In the genomic region with DNA sequence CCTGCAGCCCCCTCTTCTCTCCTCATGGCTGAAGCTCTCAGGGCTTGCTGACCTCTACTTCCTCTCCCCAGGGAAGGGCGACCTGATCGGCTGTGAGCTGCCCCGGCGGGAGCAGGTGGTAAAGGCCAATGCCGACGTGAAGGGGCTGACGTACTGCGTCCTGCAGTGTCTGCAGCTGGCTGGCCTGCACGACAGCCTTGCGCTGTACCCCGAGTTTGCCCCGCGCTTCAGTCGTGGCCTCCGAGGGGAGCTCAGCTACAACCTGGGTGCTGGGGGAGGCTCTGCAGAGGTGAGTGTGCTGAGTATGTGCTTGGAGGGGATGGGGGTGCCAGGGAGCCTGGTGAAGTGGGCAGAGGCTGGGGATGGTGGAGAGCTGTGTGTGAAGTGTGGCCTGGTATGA, we compare ENCODE assay signal across 21 cellular contexts. TPM values are rescaled to one million over a fixed set of nuclear protein-coding genes. Genes with fewer than 3 reads are reported as not detected.
DNase-seq lines count a peak whose midpoint lies in the region; ATAC-seq, FAIRE-seq and TF ChIP-seq lines count a peak whose summit lies in the region.
"Had no signal": no experiment of that assay in that cellular context is flagged by ENCODE, and none has a peak within 500 bp of the region (broad histone marks: within the 10 kb centered on the region; RNA-seq: fewer than 3 reads in every experiment).

No MANE protein-coding gene starts in this region.

- H2AFZ ChIP-seq in HepG2 (ENCODE audit: low read length) (no peak overlapping the region), neural progenitor cell (replicated peaks) (no peak overlapping the region)
- H2AFZ ChIP-seq: PC-9 had no signal

- no peaks in the 10 kb centered on the region for H4K20me1 ChIP-seq in HepG2 (ENCODE audit: insufficient read depth, low read length)
- no peaks in the 10 kb centered on the region for H4K20me1 ChIP-seq in neural progenitor cell (ENCODE audit: low read depth)

- H3F3A ChIP-seq in neural progenitor cell (ENCODE audit: low read depth), result peaks cover 6% of the 10 kb centered on the region

- H3K27ac Mint-ChIP-seq in T-helper 17 cell (peak overlapping the region; percentile 27), neural progenitor cell (peak overlapping the region; percentile 8)
- H3K27ac Mint-ChIP-seq: CD4-positive, alpha-beta T cell; HFFc6 had no signal

- no peak overlapping the region for H3K9ac ChIP-seq in HepG2 (ENCODE audit: insufficient read depth, low read depth, low read length)
- H3K9ac ChIP-seq in neural progenitor cell, result no peak overlapping the region
- H3K9ac ChIP-seq: KMS-11 had no signal

- H3K36me3 Mint-ChIP-seq in T-helper 17 cell (ENCODE audit: low read depth) (no peaks in the 10 kb centered on the region), neural progenitor cell (peaks cover 5% of the 10 kb centered on the region)

- TF ChIP-seq EP300 in HepG2 (IDR thresholded peaks at IDR 0.05; ENCODE audit: low read depth in 2 of 2, low read length in 2 of 2) (no peak), HepG2 (CRISPR knock-in tag; IDR thresholded peaks at IDR 0.05; ENCODE audit: borderline replicate concordance) (no peak)

- WGBS in HepG2 (ENCODE audit: low lambda C conversion rate), result 93% methylated on average over 9 of the region's 15 CpGs
- WGBS in right lobe of liver (ENCODE audit: insufficient coverage, low coverage, low lambda C conversion rate, missing lambda C conversion rate), result 40% methylated on average over 1 of the region's 15 CpGs

- FAIRE-seq in HepG2 (lab: Jason Lieb, UNC), result no peak
- FAIRE-seq: D721Med, H54, HTR-8/SVneo had no signal

- H3K4me3 ChIP-seq in HepG2 (replicated peaks in 1 of 3; ENCODE audit: insufficient read depth in 1 of 3, low read depth in 2 of 3, low read length in 3 of 3) (no peak overlapping the region), right lobe of liver (no peak overlapping the region), neural progenitor cell (no peak overlapping the region)
- H3K4me3 ChIP-seq: PC-9, SK-N-MC had no signal

- no peaks in the 10 kb centered on the region for H3K27me3 ChIP-seq in HepG2 (ENCODE audit: control insufficient read depth in 1 of 2, insufficient read depth in 2 of 2, low read length in 2 of 2)
- no peaks in the 10 kb centered on the region for H3K27me3 ChIP-seq in right lobe of liver
- H3K27me3 ChIP-seq in neural progenitor cell, result peaks cover 36% of the 10 kb centered on the region

- no peak for TF ChIP-seq RAD21 in HepG2 (CRISPR knock-in tag; IDR thresholded peaks at IDR 0.05)

- H3K4me1 Mint-ChIP-seq in T-helper 17 cell (peaks cover 20% of the 10 kb centered on the region), neural progenitor cell (peaks cover 10% of the 10 kb centered on the region)

- no peaks in the 10 kb centered on the region for H3K27me3 Mint-ChIP-seq in T-helper 17 cell
- H3K27me3 Mint-ChIP-seq in neural progenitor cell (ENCODE audit: insufficient read depth, low read depth), result peaks cover 8% of the 10 kb centered on the region

- intact Hi-C loops in HepG2 (cut with micrococcal nuclease; ENCODE audit: unreplicated experiment), result no loop called here
- intact Hi-C loops in right lobe of liver (cut with DNase I), result no loop called here

- TF ChIP-seq CTCF in HepG2 (CRISPR knock-in tag; IDR thresholded peaks at IDR 0.05), result no peak
- TF ChIP-seq CTCF in right lobe of liver (IDR thresholded peaks at IDR 0.05), result no peak
- no peak for TF ChIP-seq CTCF in neural progenitor cell (IDR thresholded peaks at IDR 0.05)

- H3K4me2 ChIP-seq in HepG2 (ENCODE audit: low read depth, low read length) (no peak overlapping the region), neural progenitor cell (no peak overlapping the region)
- H3K4me2 ChIP-seq: KMS-11, PC-9 had no signal

- no peak overlapping the region for H3K27ac ChIP-seq in HepG2 (ENCODE audit: extremely low read length, insufficient read depth, low read length)
- no peak overlapping the region for H3K27ac ChIP-seq in right lobe of liver
- H3K27ac ChIP-seq in neural progenitor cell, result no peak overlapping the region
- H3K27ac ChIP-seq: KMS-11, PC-9, SK-N-MC had no signal

- H3K9me3 ChIP-seq in HepG2 (ENCODE audit: low read length) (no peaks in the 10 kb centered on the region), right lobe of liver (no peaks in the 10 kb centered on the region), T-helper 17 cell (ENCODE audit: control insufficient read depth, low read length, poor library complexity, severe bottlenecking) (no peaks in the 10 kb centered on the region), neural progenitor cell (ENCODE audit: low read depth) (no peaks in the 10 kb centered on the region)

- no peak for ATAC-seq in HepG2
- no peak for ATAC-seq in right lobe of liver
- no peak for ATAC-seq in T-helper 17 cell

- no peak for DNase-seq in HepG2 (ENCODE audit: low spot score)
- DNase-seq in right lobe of liver, result no peak
- no peak for DNase-seq in T-helper 17 cell
- no peak for DNase-seq in neural progenitor cell (ENCODE audit: low spot score)
- DNase-seq in Ammon's horn (ENCODE audit: low spot score), result no peak
- no peak for DNase-seq in ACHN
- no peak for DNase-seq in HuH-7.5 (ENCODE audit: low spot score)
- DNase-seq: CD4-positive, alpha-beta T cell; IMR-90; NCI-H2029; NCI-H446 treated with DMSO at 0.1 percent for 48 hours; NK-92 treated with Interleukin-12 subunit alpha and Interleukin-12 subunit beta, amount 100 ng/mL, for 24 hours; Right ventricle myocardium superior had no signal

- H3K36me3 ChIP-seq in HepG2 (replicated peaks in 1 of 2; ENCODE audit: control insufficient read depth in 1 of 2, insufficient read depth in 2 of 2, low read length in 2 of 2) (peaks cover 4 to 10% of the 10 kb centered on the region in 2 experiments; a peak in 4 of 5 replicates), right lobe of liver (peaks cover 0 to 19% (median 8%) of the 10 kb centered on the region in 4 donors), neural progenitor cell (no peaks in the 10 kb centered on the region)

- no peak for TF ChIP-seq POLR2A in HepG2 (IDR thresholded peaks at IDR 0.05; ENCODE audit: insufficient read depth in 1 of 2, low read depth in 2 of 2, low read length in 2 of 2)
- no peak for TF ChIP-seq POLR2A in right lobe of liver (IDR thresholded peaks at IDR 0.05)

- in situ Hi-C loops in HepG2 (cut with HindIII; ENCODE audit: extremely low pct_ligation_motif_present, low pct_unique_long_range_greater_than_20kb) (no loop called here), ACHN (cut with HindIII; ENCODE audit: low pct_ligation_motif_present, low pct_unique_long_range_greater_than_20kb, low sequenced_read_pairs) (no loop called here)

- H3K9me3 Mint-ChIP-seq in neural progenitor cell, result no peaks in the 10 kb centered on the region
- H3K9me3 Mint-ChIP-seq: CD4-positive, alpha-beta T cell; HFFc6 had no signal

- POLR2A ChIA-PET in HepG2 (lab: Yijun Ruan, JAX), result interaction anchor here (1.9 kb wide), 1 partner anchor 187 kb away, joined by 6 read pairs; a partner anchor contains a TSS

- CTCF ChIA-PET in HepG2 (lab: Yijun Ruan, JAX; ENCODE audit: low intra/inter-chr PET ratio, low total read pairs), result interaction anchor here (1.1 to 1.3 kb wide), 2 partner anchors 17 to 26 kb away, joined by 4 to 5 read pairs; no protein-coding TSS in a partner anchor

- BruUV-seq in HepG2 (replicated peaks; lab: Mats Ljungman, UMichigan), result no TSS peak

- peaks cover 47% of the 10 kb centered on the region for H3K4me1 ChIP-seq in HepG2 (ENCODE audit: insufficient read depth, low read length)
- peaks cover 0 to 19% (median 0%) of the 10 kb centered on the region in 4 donors for H3K4me1 ChIP-seq in right lobe of liver
- peaks cover 8% of the 10 kb centered on the region for H3K4me1 ChIP-seq in neural progenitor cell

- H3K4me3 Mint-ChIP-seq in T-helper 17 cell (no peak overlapping the region), neural progenitor cell (no peak overlapping the region)
- H3K4me3 Mint-ChIP-seq: CD4-positive, alpha-beta T cell; HFFc6 had no signal

- H3K79me2 ChIP-seq in HepG2 (ENCODE audit: insufficient read depth, low read length) (no peaks in the 10 kb centered on the region), neural progenitor cell (ENCODE audit: low read depth) (no peaks in the 10 kb centered on the region)

RNA-seq across cellular contexts. Expression of a gene that starts 13.7 kb away (rescaled TPM):
- total RNA-seq in HepG2 (2016; rRNA removed; fragmentation: Illumina TruSeq; extraction: Trizol), result 66.3 and 76.8 TPM in 2 replicates
- 32.9 and 37.0 TPM in 2 replicates for total RNA-seq in HepG2 (2016; cell fraction: cytosol; rRNA removed; fragmentation: Illumina TruSeq; extraction: Trizol; ENCODE audit: low read depth)
- total RNA-seq in HepG2 (2016; cell fraction: insoluble cytoplasmic fraction; rRNA removed; fragmentation: Illumina TruSeq; extraction: Trizol), result 64.5 and 67.8 TPM in 2 replicates
- 57.5 and 79.5 TPM in 2 replicates for total RNA-seq in HepG2 (2016; cell fraction: membrane; rRNA removed; fragmentation: Illumina TruSeq; extraction: Trizol)
- 53.8 and 61.6 TPM in 2 replicates for total RNA-seq in HepG2 (2016; cell fraction: nucleus; rRNA removed; fragmentation: Illumina TruSeq; extraction: Trizol)
- 51.0 and 51.1 TPM in 2 replicates for polyA plus RNA-seq in HepG2 (2011; rRNA removed)
- polyA plus RNA-seq in HepG2 (2011; cell fraction: cytosol; rRNA removed), result 42.1 and 59.2 TPM in 2 replicates
- 183 and 211 TPM in 2 replicates for polyA plus RNA-seq in HepG2 (2011; cell fraction: nucleus; rRNA removed)
- polyA plus RNA-seq in HepG2 (2012), result 23.8 and 25.1 TPM in 2 replicates
- 23.7 and 32.2 TPM in 2 replicates for polyA plus RNA-seq in HepG2 (2016; cell fraction: cytosol; fragmentation: Illumina TruSeq; extraction: Trizol; ENCODE audit: low read depth)
- 64.6 and 74.5 TPM in 2 replicates for polyA plus RNA-seq in HepG2 (2016; cell fraction: insoluble cytoplasmic fraction; fragmentation: Illumina TruSeq; extraction: Trizol; ENCODE audit: low read depth)
- 48.0 and 61.2 TPM in 2 replicates for polyA plus RNA-seq in HepG2 (2016; cell fraction: membrane; fragmentation: Illumina TruSeq; extraction: Trizol; ENCODE audit: low read depth)
- 102 and 107 TPM in 2 replicates for polyA plus RNA-seq in HepG2 (2016; cell fraction: nucleus; fragmentation: Illumina TruSeq; extraction: Trizol; ENCODE audit: insufficient read depth, low read depth)
- polyA minus RNA-seq in HepG2 (2011; rRNA and poly(A)+ RNA removed; ENCODE audit: low replicate concordance), result 111 and 194 TPM in 2 replicates
- 18.1 and 20.3 TPM in 2 replicates for polyA minus RNA-seq in HepG2 (2011; cell fraction: cytosol; rRNA and poly(A)+ RNA removed)
- 29.8 and 41.8 TPM in 2 replicates for polyA minus RNA-seq in HepG2 (2011; cell fraction: nucleus; rRNA and poly(A)+ RNA removed)
- total RNA-seq in right lobe of liver, result 10 to 100 TPM; 16.0 to 23.0 (median 20.4) TPM
- 10 to 100 TPM; 78.0 to 92.2 TPM for total RNA-seq in T-helper 17 cell
- 62.4 and 91.5 TPM in 2 replicates for total RNA-seq in neural progenitor cell (ENCODE audit: low replicate concordance)

RNA-seq across cellular contexts. Expression of a gene that starts 15.4 kb away (rescaled TPM):
- 0.07 and 0.13 TPM in 2 replicates for total RNA-seq in HepG2 (2016; rRNA removed; fragmentation: Illumina TruSeq; extraction: Trizol)
- not detected in 2 replicates for total RNA-seq in HepG2 (2016; cell fraction: cytosol; rRNA removed; fragmentation: Illumina TruSeq; extraction: Trizol; ENCODE audit: low read depth)
- 0.06 and 0.09 TPM in 2 replicates for total RNA-seq in HepG2 (2016; cell fraction: insoluble cytoplasmic fraction; rRNA removed; fragmentation: Illumina TruSeq; extraction: Trizol)
- not detected in 2 replicates for total RNA-seq in HepG2 (2016; cell fraction: membrane; rRNA removed; fragmentation: Illumina TruSeq; extraction: Trizol)
- not detected in 2 replicates for total RNA-seq in HepG2 (2016; cell fraction: nucleus; rRNA removed; fragmentation: Illumina TruSeq; extraction: Trizol)
- 0.01 and 0.03 TPM in 2 replicates for polyA plus RNA-seq in HepG2 (2011; rRNA removed)
- 0.04 TPM in 1 of 2 replicates, not detected in the other for polyA plus RNA-seq in HepG2 (2011; cell fraction: cytosol; rRNA removed)
- polyA plus RNA-seq in HepG2 (2011; cell fraction: nucleus; rRNA removed), result 0.05 and 0.23 TPM in 2 replicates
- 0.08 TPM in 1 of 2 replicates, not detected in the other for polyA plus RNA-seq in HepG2 (2012)
- polyA plus RNA-seq in HepG2 (2016; cell fraction: cytosol; fragmentation: Illumina TruSeq; extraction: Trizol; ENCODE audit: low read depth), result not detected in 2 replicates
- not detected in 2 replicates for polyA plus RNA-seq in HepG2 (2016; cell fraction: insoluble cytoplasmic fraction; fragmentation: Illumina TruSeq; extraction: Trizol; ENCODE audit: low read depth)
- 0.32 TPM in 1 of 2 replicates, not detected in the other for polyA plus RNA-seq in HepG2 (2016; cell fraction: membrane; fragmentation: Illumina TruSeq; extraction: Trizol; ENCODE audit: low read depth)
- polyA plus RNA-seq in HepG2 (2016; cell fraction: nucleus; fragmentation: Illumina TruSeq; extraction: Trizol; ENCODE audit: insufficient read depth, low read depth), result 0.48 TPM in 1 of 2 replicates, not detected in the other
- not detected in 2 replicates for polyA minus RNA-seq in HepG2 (2011; rRNA and poly(A)+ RNA removed; ENCODE audit: low replicate concordance)
- not detected in 2 replicates for polyA minus RNA-seq in HepG2 (2011; cell fraction: cytosol; rRNA and poly(A)+ RNA removed)
- not detected in 2 replicates for polyA minus RNA-seq in HepG2 (2011; cell fraction: nucleus; rRNA and poly(A)+ RNA removed)
- under 1 TPM in 3 of 6 experiments, not detected in 3; 0.09 to 0.25 (median 0.16) TPM for total RNA-seq in right lobe of liver
- 1 to 10 TPM; 2.7 to 3.1 TPM for total RNA-seq in T-helper 17 cell
- total RNA-seq in neural progenitor cell (ENCODE audit: low replicate concordance), result 0.19 TPM in 1 of 2 replicates, not detected in the other
- total RNA-seq: IMR-90, PC-9 had no signal

RNA-seq across cellular contexts. Expression of a gene that starts 51.2 kb away (rescaled TPM):
- 0.17 and 0.20 TPM in 2 replicates for total RNA-seq in HepG2 (2016; rRNA removed; fragmentation: Illumina TruSeq; extraction: Trizol)
- not detected in 2 replicates for total RNA-seq in HepG2 (2016; cell fraction: cytosol; rRNA removed; fragmentation: Illumina TruSeq; extraction: Trizol; ENCODE audit: low read depth)
- 0.21 and 0.30 TPM in 2 replicates for total RNA-seq in HepG2 (2016; cell fraction: insoluble cytoplasmic fraction; rRNA removed; fragmentation: Illumina TruSeq; extraction: Trizol)
- 0.14 and 0.15 TPM in 2 replicates for total RNA-seq in HepG2 (2016; cell fraction: membrane; rRNA removed; fragmentation: Illumina TruSeq; extraction: Trizol)
- total RNA-seq in HepG2 (2016; cell fraction: nucleus; rRNA removed; fragmentation: Illumina TruSeq; extraction: Trizol), result 0.16 TPM in 1 of 2 replicates, not detected in the other
- 0.05 and 0.07 TPM in 2 replicates for polyA plus RNA-seq in HepG2 (2011; rRNA removed)
- polyA plus RNA-seq in HepG2 (2011; cell fraction: cytosol; rRNA removed), result 0.03 and 0.12 TPM in 2 replicates
- polyA plus RNA-seq in HepG2 (2011; cell fraction: nucleus; rRNA removed), result 0.07 and 0.08 TPM in 2 replicates
- 0.19 and 0.44 TPM in 2 replicates for polyA plus RNA-seq in HepG2 (2012)
- polyA plus RNA-seq in HepG2 (2016; cell fraction: cytosol; fragmentation: Illumina TruSeq; extraction: Trizol; ENCODE audit: low read depth), result not detected in 2 replicates
- 0.20 and 0.25 TPM in 2 replicates for polyA plus RNA-seq in HepG2 (2016; cell fraction: insoluble cytoplasmic fraction; fragmentation: Illumina TruSeq; extraction: Trizol; ENCODE audit: low read depth)
- polyA plus RNA-seq in HepG2 (2016; cell fraction: membrane; fragmentation: Illumina TruSeq; extraction: Trizol; ENCODE audit: low read depth), result 0.14 and 0.23 TPM in 2 replicates
- not detected in 2 replicates for polyA plus RNA-seq in HepG2 (2016; cell fraction: nucleus; fragmentation: Illumina TruSeq; extraction: Trizol; ENCODE audit: insufficient read depth, low read depth)
- polyA minus RNA-seq in HepG2 (2011; rRNA and poly(A)+ RNA removed; ENCODE audit: low replicate concordance), result 0.22 TPM in 1 of 2 replicates, not detected in the other
- not detected in 2 replicates for polyA minus RNA-seq in HepG2 (2011; cell fraction: cytosol; rRNA and poly(A)+ RNA removed)
- polyA minus RNA-seq in HepG2 (2011; cell fraction: nucleus; rRNA and poly(A)+ RNA removed), result 0.25 TPM in 1 of 2 replicates, not detected in the other
- 1 to 10 TPM in 1 of 6 experiments, under 1 TPM in 5; 0.24 to 1.4 (median 0.71) TPM for total RNA-seq in right lobe of liver
- under 1 TPM; 0.37 to 0.39 TPM for total RNA-seq in T-helper 17 cell
- total RNA-seq in neural progenitor cell (ENCODE audit: low replicate concordance), result 0.25 TPM in 1 of 2 replicates, not detected in the other
- total RNA-seq: RPMI7951 had no signal
